ENCODE assay signal across 20 cellular contexts in genomic region chr2:26114144-26114543, GRCh38. TPM values are rescaled to one million over a fixed set of nuclear protein-coding genes. Genes with fewer than 3 reads are reported as not detected.
DNase-seq lines count a peak whose midpoint lies in the region; ATAC-seq and TF ChIP-seq lines count a peak whose summit lies in the region.
"Had no signal": no experiment of that assay in that cellular context is flagged by ENCODE, and none has a peak within 500 bp of the region (broad histone marks: within the 10 kb centered on the region; RNA-seq: fewer than 3 reads in every experiment).

No MANE protein-coding gene starts in this region.

- no peak for DNase-seq in left ventricle myocardium inferior
- DNase-seq in heart right ventricle: no peak
- no peak for DNase-seq in PC-3
- no peak for DNase-seq in central memory CD8-positive, alpha-beta T cell (ENCODE audit: low spot score in 2 of 2)
- DNase-seq in osteoblast (ENCODE audit: insufficient read length, low spot score, missing footprints): no peak
- no peak for DNase-seq in GM10248 (ENCODE audit: extremely low spot score)
- DNase-seq: COR-L47; DND-41; MM.1S; NCI-H1092; NCI-H1436; NCI-H187 treated with DMSO at 0.1 percent for 48 hours; NCI-H2107; NCI-H2227 treated with DMSO at 0.1 percent for 48 hours; NCI-H510A; NK-92 treated with Interleukin-12 subunit alpha and Interleukin-12 subunit beta, amount 100 ng/mL, for 24 hours; SJCRH30 had no signal

- H3K9me3 ChIP-seq in left ventricle myocardium inferior (replicated peaks): no peaks in the 10 kb centered on the region
- H3K9me3 ChIP-seq in heart right ventricle: no peaks in the 10 kb centered on the region
- H3K9me3 ChIP-seq in PC-3 (ENCODE audit: low read length): no peaks in the 10 kb centered on the region
- H3K9me3 ChIP-seq in osteoblast (ENCODE audit: low read depth, low read length): no peaks in the 10 kb centered on the region
- H3K9me3 ChIP-seq: SJCRH30 had no signal

- H3K36me3 ChIP-seq in left ventricle myocardium inferior (peaks cover 32% of the 10 kb centered on the region), heart right ventricle (peaks cover 0 to 55% (median 3%) of the 10 kb centered on the region in 9 donors), PC-3 (ENCODE audit: low read depth, low read length) (peaks cover 31% of the 10 kb centered on the region), osteoblast (ENCODE audit: insufficient read depth, low read length) (peaks cover 17% of the 10 kb centered on the region)

- ATAC-seq in heart right ventricle: no peak
- no peak for ATAC-seq in PC-3
- no peak for ATAC-seq in central memory CD8-positive, alpha-beta T cell (replicated peaks; ENCODE audit: extremely low read depth, poor library complexity, severe bottlenecking)
- no peak for ATAC-seq in HG02840 (IDR thresholded peaks at IDR 0.05; ENCODE audit: low FRiP score, unreplicated experiment)

- POLR2A ChIA-PET in PC-3 (lab: Charles Lee; ENCODE audit: unreplicated experiment) (no interaction called here), GM10248 (lab: Yijun Ruan, JAX) (no interaction called here)

- intact Hi-C loops in left ventricle myocardium inferior (cut with micrococcal nuclease): no loop called here
- intact Hi-C loops in heart right ventricle (cut with DNase I): no loop called here
- intact Hi-C loops in PC-3 (cut with micrococcal nuclease): no loop called here

- no peaks in the 10 kb centered on the region for H3K9me2 ChIP-seq in PC-3 (replicated peaks; ENCODE audit: low read length)

- H3K36me3 Mint-ChIP-seq in central memory CD8-positive, alpha-beta T cell (ENCODE audit: insufficient read depth): peaks cover 11% of the 10 kb centered on the region

- peaks cover 27% of the 10 kb centered on the region for H3K4me1 ChIP-seq in left ventricle myocardium inferior
- H3K4me1 ChIP-seq in heart right ventricle: peaks cover 0 to 24% (median 4%) of the 10 kb centered on the region in 9 donors
- no peaks in the 10 kb centered on the region for H3K4me1 ChIP-seq in PC-3 (ENCODE audit: insufficient read depth, low read length)
- H3K4me1 ChIP-seq in osteoblast (ENCODE audit: insufficient read depth, low read length): no peaks in the 10 kb centered on the region
- H3K4me1 ChIP-seq: SJCRH30 had no signal

- TSS peak; percentile 11 for BruUV-seq in PC-3 (replicated peaks; lab: Mats Ljungman, UMichigan)

- no peaks in the 10 kb centered on the region for H3K27me3 ChIP-seq in left ventricle myocardium inferior (ENCODE audit: low read depth)
- H3K27me3 ChIP-seq in heart right ventricle: no peaks in the 10 kb centered on the region
- H3K27me3 ChIP-seq in PC-3 (ENCODE audit: low read length): no peaks in the 10 kb centered on the region
- H3K27me3 ChIP-seq in osteoblast (ENCODE audit: insufficient read depth, low read length): no peaks in the 10 kb centered on the region
- H3K27me3 ChIP-seq: SJCRH30 had no signal

- 93 to 98% methylated on average over 2 of the region's 2 CpGs for WGBS in heart right ventricle, 2 donors

- no peak overlapping the region for H2AFZ ChIP-seq in PC-3 (ENCODE audit: low read length)
- H2AFZ ChIP-seq in osteoblast (ENCODE audit: low read length): no peak overlapping the region

- peaks cover 43% of the 10 kb centered on the region for H3K79me2 ChIP-seq in PC-3 (ENCODE audit: low read length)
- H3K79me2 ChIP-seq in osteoblast (ENCODE audit: insufficient read depth, low read length): peaks cover 66% of the 10 kb centered on the region

- H3K4me1 Mint-ChIP-seq in central memory CD8-positive, alpha-beta T cell: peaks cover 11% of the 10 kb centered on the region

- CTCF ChIA-PET in PC-3 (lab: Charles Lee): no interaction called here
- CTCF ChIA-PET in GM10248 (lab: Yijun Ruan, JAX): interaction anchor here (1.2 kb wide), 1 partner anchor 262 kb away, joined by 3 read pairs; no protein-coding TSS in a partner anchor

- TF ChIP-seq CTCF in left ventricle myocardium inferior (IDR thresholded peaks at IDR 0.05; ENCODE audit: borderline replicate concordance) (no peak), heart right ventricle (IDR thresholded peaks at IDR 0.05) (no peak), PC-3 (conservative IDR thresholded peaks at IDR 0.05; ENCODE audit: low read depth, low read length) (no peak), osteoblast (IDR thresholded peaks at IDR 0.05; ENCODE audit: extremely low read depth, low read depth, low read length) (no peak), GM10248 (IDR thresholded peaks at IDR 0.05; ENCODE audit: control extremely low read depth, extremely low read depth, low read depth, missing control alignments) (no peak)

- H4K20me1 ChIP-seq in PC-3 (ENCODE audit: low read length) (peaks cover 7% of the 10 kb centered on the region; the same call in 1 of the 2 replicates), osteoblast (ENCODE audit: insufficient read depth, low read length) (peaks cover 14% of the 10 kb centered on the region)

- H3K27me3 Mint-ChIP-seq in central memory CD8-positive, alpha-beta T cell: no peaks in the 10 kb centered on the region
- H3K27me3 Mint-ChIP-seq: CD4-positive, CD25-positive, alpha-beta regulatory T cell had no signal

- H3K9ac ChIP-seq in PC-3 (ENCODE audit: low read length): no peak overlapping the region

- no peak overlapping the region for H3K4me3 Mint-ChIP-seq in central memory CD8-positive, alpha-beta T cell

- H3F3A ChIP-seq in PC-3 (ENCODE audit: low read length, unreplicated experiment): no peaks in the 10 kb centered on the region

- H3K4me3 ChIP-seq in left ventricle myocardium inferior (no peak overlapping the region), heart right ventricle (no peak overlapping the region), PC-3 (ENCODE audit: low read length) (no peak overlapping the region), osteoblast (ENCODE audit: insufficient read depth, low read length) (no peak overlapping the region)
- H3K4me3 ChIP-seq: SJCRH30 had no signal

- no peaks in the 10 kb centered on the region for H3K9me3 Mint-ChIP-seq in central memory CD8-positive, alpha-beta T cell
- H3K9me3 Mint-ChIP-seq: CD4-positive, CD25-positive, alpha-beta regulatory T cell had no signal

- H3K27ac Mint-ChIP-seq in central memory CD8-positive, alpha-beta T cell (ENCODE audit: low read depth): peak overlapping the region; percentile 83

- H3K27ac ChIP-seq in left ventricle myocardium inferior (replicated peaks) (peak overlapping the region; percentile 64), heart right ventricle (no peak overlapping the region), PC-3 (ENCODE audit: low read length) (no peak overlapping the region), osteoblast (ENCODE audit: low read depth, low read length) (no peak overlapping the region)
- H3K27ac ChIP-seq: SJCRH30 had no signal

- H3K4me2 ChIP-seq in PC-3 (ENCODE audit: low read length): no peak overlapping the region
- H3K4me2 ChIP-seq in osteoblast (ENCODE audit: insufficient read depth, low read length): no peak overlapping the region

RNA-seq across cellular contexts. Expression of gene GAREM2, which starts 58.7 kb away (rescaled TPM):
- total RNA-seq in left ventricle myocardium inferior (0.93 TPM), heart right ventricle (1 to 10 TPM in 6 of 10 donors, under 1 TPM in 4; 0.55 to 2.3 (median 1.4) TPM), PC-3 (2014; rRNA removed) (1.4 and 1.8 TPM in 2 replicates), osteoblast (1.4 and 2.4 TPM in 2 replicates)
- polyA plus RNA-seq in heart right ventricle: under 1 TPM; 0.59 to 0.72 TPM
- total RNA-seq: OCI-LY7 had no signal
